In the genomic region with DNA sequence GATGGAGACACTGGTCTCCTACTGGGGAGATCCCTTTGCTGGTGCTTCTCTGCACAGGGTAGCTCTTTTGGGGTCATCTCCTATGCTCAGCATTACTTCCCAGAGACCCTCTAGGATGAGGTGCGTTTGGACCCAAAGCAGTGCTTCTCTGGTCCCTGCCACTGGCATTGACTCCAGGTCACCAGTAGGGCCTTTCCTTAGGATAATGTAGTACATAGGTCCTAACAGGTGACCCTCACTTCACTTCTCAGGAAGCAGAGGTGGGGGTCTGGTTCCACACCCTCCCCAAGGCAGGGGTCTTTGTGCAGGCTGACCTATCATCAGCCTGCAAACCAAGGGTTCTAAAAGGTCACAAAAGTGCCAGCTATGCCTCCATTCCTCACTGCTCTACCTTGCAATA, we compare ENCODE assay signal across 21 cellular contexts.
"Had no signal": no experiment of that assay in that cellular context is flagged by ENCODE, and none has a peak within 500 bp of the region (broad histone marks: within the 10 kb centered on the region; RNA-seq: fewer than 3 reads in every experiment).

No MANE protein-coding gene starts in this region.

- H3K4me3 Mint-ChIP-seq: activated B cell treated with CpG ODN at 0.5 μM for 24 hours; activated CD4-positive, alpha-beta T cell treated with anti-CD3 and anti-CD28 coated beads, Interleukin-2, amount 10 ng/mL, durations not matched to agents 24 days and 14 days; activated naive CD4-positive, alpha-beta T cell treated with anti-CD3 and anti-CD28 coated beads, Interleukin-2, amount 50 U/mL, for 24 hours; brain; T-helper 17 cell had no signal

- H3K27me3 ChIP-seq: Peyer's patch had no signal

- H3K4me3 ChIP-seq: Peyer's patch had no signal

- H3K4me1 ChIP-seq: Peyer's patch had no signal

- ATAC-seq: T-helper 17 cell had no signal

- H3K27ac Mint-ChIP-seq: activated B cell treated with CpG ODN at 0.5 μM for 24 hours; activated CD4-positive, alpha-beta T cell treated with anti-CD3 and anti-CD28 coated beads, Interleukin-2, amount 10 ng/mL, durations not matched to agents 24 days and 14 days; activated naive CD4-positive, alpha-beta T cell treated with anti-CD3 and anti-CD28 coated beads, Interleukin-2, amount 50 U/mL, for 24 hours; brain; T-helper 17 cell had no signal

- H3K4me1 Mint-ChIP-seq: activated B cell treated with CpG ODN at 0.5 μM for 24 hours; activated CD4-positive, alpha-beta T cell treated with anti-CD3 and anti-CD28 coated beads, Interleukin-2, amount 10 ng/mL, durations not matched to agents 24 days and 14 days; activated naive CD4-positive, alpha-beta T cell treated with anti-CD3 and anti-CD28 coated beads, Interleukin-2, amount 50 U/mL, for 24 hours; T-helper 17 cell had no signal

- DNase-seq: activated B cell treated with CpG ODN at 0.5 μM for 24 hours; activated CD4-positive, alpha-beta T cell treated with anti-CD3 and anti-CD28 coated beads for 1 hour; activated CD4-positive, alpha-beta T cell treated with anti-CD3 and anti-CD28 coated beads, Interleukin-2, amount 10 ng/mL, durations not matched to agents 24 days and 14 days; activated CD4-positive, alpha-beta T cell treated with anti-CD3 and anti-CD28 coated beads, Interleukin-2, amount 50 U/mL, for 48 hours; activated CD8-positive, alpha-beta memory T cell treated with anti-CD3 and anti-CD28 coated beads, Interleukin-2, amount 50 U/mL, for 4 hours; activated effector memory CD4-positive, alpha-beta T cell treated with Interleukin-2 at 50 U/mL for 16 hours; activated naive CD4-positive, alpha-beta T cell; activated T-cell treated with anti-CD3 and anti-CD28 coated beads, Interleukin-2, amount 50 U/mL, for 1 hour; amygdala; NCI-H1092; NCI-H1417; NCI-H1694 treated with DMSO at 0.1 percent for 48 hours; NCI-H2029 treated with DMSO at 0.1 percent for 48 hours; NCI-H510A treated with DMSO at 0.1 percent for 48 hours; Peyer's patch; SHP77 treated with DMSO at 0.1 percent for 48 hours; T-helper 17 cell; T-helper 9 cell had no signal

- H3K27ac ChIP-seq: KMS-11, Peyer's patch had no signal

- H3K36me3 ChIP-seq: Peyer's patch had no signal

- H3K27me3 Mint-ChIP-seq: activated B cell treated with CpG ODN at 0.5 μM for 24 hours; activated naive CD4-positive, alpha-beta T cell treated with anti-CD3 and anti-CD28 coated beads, Interleukin-2, amount 50 U/mL, for 24 hours; T-helper 17 cell had no signal
